In the genomic region with DNA sequence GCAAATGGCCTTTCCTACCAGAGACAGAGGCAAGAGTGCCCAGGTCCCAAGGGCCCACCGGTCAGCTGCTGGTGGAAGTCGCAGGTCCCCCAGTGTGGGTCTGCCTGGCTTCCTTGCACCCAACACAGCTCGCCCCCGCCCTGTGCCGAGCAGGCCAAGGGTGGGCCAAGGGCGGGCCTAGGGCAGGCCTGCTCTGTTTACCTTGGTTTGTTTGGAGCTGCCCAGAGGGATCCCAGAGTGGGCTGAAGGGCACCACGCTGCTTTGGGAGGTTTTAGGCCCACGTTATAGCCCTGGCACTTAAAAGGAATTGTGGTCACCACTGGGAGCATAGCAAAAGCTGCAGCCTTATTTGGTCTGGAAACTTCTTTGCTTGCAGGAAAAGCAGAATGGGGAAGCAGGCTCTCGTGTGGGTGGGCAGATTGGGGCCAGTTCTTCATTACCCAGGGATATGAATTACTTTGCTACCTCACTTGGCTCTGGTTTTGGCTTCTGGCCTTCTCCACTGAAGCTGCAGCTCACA, we compare ENCODE assay signal across 1 cellular context.
TF ChIP-seq lines count a peak whose summit lies in the region.

No MANE protein-coding gene starts in this region.

TF ChIP-seq in IMR-90, 13 proteins besides CTCF, POLR2A, EP300 and RAD21 (continued from another document):
- TF ChIP-seq, protein P1, sequence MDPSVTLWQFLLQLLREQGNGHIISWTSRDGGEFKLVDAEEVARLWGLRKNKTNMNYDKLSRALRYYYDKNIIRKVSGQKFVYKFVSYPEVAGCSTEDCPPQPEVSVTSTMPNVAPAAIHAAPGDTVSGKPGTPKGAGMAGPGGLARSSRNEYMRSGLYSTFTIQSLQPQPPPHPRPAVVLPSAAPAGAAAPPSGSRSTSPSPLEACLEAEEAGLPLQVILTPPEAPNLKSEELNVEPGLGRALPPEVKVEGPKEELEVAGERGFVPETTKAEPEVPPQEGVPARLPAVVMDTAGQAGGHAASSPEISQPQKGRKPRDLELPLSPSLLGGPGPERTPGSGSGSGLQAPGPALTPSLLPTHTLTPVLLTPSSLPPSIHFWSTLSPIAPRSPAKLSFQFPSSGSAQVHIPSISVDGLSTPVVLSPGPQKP (IDR thresholded peaks at IDR 0.05; ENCODE audit: borderline replicate concordance, low read depth, low read length): no peak
- TF ChIP-seq MXI1 (IDR thresholded peaks at IDR 0.05; ENCODE audit: borderline replicate concordance, low read depth, low read length) (no peak), FOS (IDR thresholded peaks at IDR 0.05; ENCODE audit: low read depth, low read length) (no peak)
